ENCODE assay signal across 14 cellular contexts in genomic region chr1:158148458-158148857, GRCh38. TPM values are rescaled to one million over a fixed set of nuclear protein-coding genes. Genes with fewer than 3 reads are reported as not detected.
DNase-seq lines count a peak whose midpoint lies in the region; ATAC-seq lines count a peak whose summit lies in the region.
"Had no signal": no experiment of that assay in that cellular context is flagged by ENCODE, and none has a peak within 500 bp of the region (broad histone marks: within the 10 kb centered on the region; RNA-seq: fewer than 3 reads in every experiment).

No MANE protein-coding gene starts in this region.

- H3K27me3 Mint-ChIP-seq in activated CD4-positive, alpha-beta T cell treated with anti-CD3 and anti-CD28 coated beads, Interleukin-2, amount 10 ng/mL, durations not matched to agents 7 days and 5 days = no peaks in the 10 kb centered on the region
- H3K27me3 Mint-ChIP-seq in effector memory CD8-positive, alpha-beta T cell = peaks cover 0 to 2% of the 10 kb centered on the region in 2 donors
- no peaks in the 10 kb centered on the region for H3K27me3 Mint-ChIP-seq in stimulated activated memory B cell treated with anti-CD40 and anti-IgM and Interleukin-4, amounts not matched to agents 10 μg/mL and 1 μg/mL and 100 μg/mL, for 72 hours

- no peaks in the 10 kb centered on the region for H3K36me3 Mint-ChIP-seq in activated CD4-positive, alpha-beta T cell treated with anti-CD3 and anti-CD28 coated beads, Interleukin-2, amount 10 ng/mL, durations not matched to agents 7 days and 5 days (ENCODE audit: low read depth)
- H3K36me3 Mint-ChIP-seq in effector memory CD8-positive, alpha-beta T cell (ENCODE audit: insufficient read depth) = peaks cover 7% of the 10 kb centered on the region
- no peaks in the 10 kb centered on the region for H3K36me3 Mint-ChIP-seq in stimulated activated memory B cell treated with anti-CD40 and anti-IgM and Interleukin-4, amounts not matched to agents 10 μg/mL and 1 μg/mL and 100 μg/mL, for 72 hours

- H3K4me1 Mint-ChIP-seq in activated CD4-positive, alpha-beta T cell treated with anti-CD3 and anti-CD28 coated beads, Interleukin-2, amount 10 ng/mL, durations not matched to agents 7 days and 5 days = peaks cover 16% of the 10 kb centered on the region
- H3K4me1 Mint-ChIP-seq in effector memory CD8-positive, alpha-beta T cell (ENCODE audit: low read depth in 2 of 2) = peaks cover 17 to 26% of the 10 kb centered on the region in 2 donors
- H3K4me1 Mint-ChIP-seq in stimulated activated memory B cell treated with anti-CD40 and anti-IgM and Interleukin-4, amounts not matched to agents 10 μg/mL and 1 μg/mL and 100 μg/mL, for 72 hours = peaks cover 43% of the 10 kb centered on the region

- H3K9me3 Mint-ChIP-seq in activated CD4-positive, alpha-beta T cell treated with anti-CD3 and anti-CD28 coated beads, Interleukin-2, amount 10 ng/mL, durations not matched to agents 7 days and 5 days = no peaks in the 10 kb centered on the region
- no peaks in the 10 kb centered on the region for H3K9me3 Mint-ChIP-seq in effector memory CD8-positive, alpha-beta T cell
- peaks cover 7% of the 10 kb centered on the region for H3K9me3 Mint-ChIP-seq in stimulated activated memory B cell treated with anti-CD40 and anti-IgM and Interleukin-4, amounts not matched to agents 10 μg/mL and 1 μg/mL and 100 μg/mL, for 72 hours

- CTCF ChIA-PET in activated CD4-positive, alpha-beta T cell treated with anti-CD3 and anti-CD28 coated beads, Interleukin-2, amount 10 ng/mL, durations not matched to agents 7 days and 5 days (lab: Charles Lee) = no interaction called here

- no peak for ATAC-seq in effector memory CD8-positive, alpha-beta T cell (replicated peaks)
- ATAC-seq in stimulated activated memory B cell treated with anti-CD40 and anti-IgM and Interleukin-4, amounts not matched to agents 10 μg/mL and 1 μg/mL and 100 μg/mL, for 72 hours = no peak
- ATAC-seq in GM21390 (IDR thresholded peaks at IDR 0.05; ENCODE audit: unreplicated experiment) = no peak
- ATAC-seq in GM19395 (IDR thresholded peaks at IDR 0.05; ENCODE audit: unreplicated experiment) = no peak

- no peak overlapping the region for H3K27ac Mint-ChIP-seq in activated CD4-positive, alpha-beta T cell treated with anti-CD3 and anti-CD28 coated beads, Interleukin-2, amount 10 ng/mL, durations not matched to agents 7 days and 5 days
- peak overlapping the region; percentile 8 to 85 for H3K27ac Mint-ChIP-seq in effector memory CD8-positive, alpha-beta T cell
- H3K27ac Mint-ChIP-seq in stimulated activated memory B cell treated with anti-CD40 and anti-IgM and Interleukin-4, amounts not matched to agents 10 μg/mL and 1 μg/mL and 100 μg/mL, for 72 hours = peak overlapping the region; percentile 87

- no peak for DNase-seq in activated CD4-positive, alpha-beta T cell treated with anti-CD3 and anti-CD28 coated beads, Interleukin-2, amount 10 ng/mL, durations not matched to agents 7 days and 5 days
- DNase-seq in activated CD4-positive, alpha-beta T cell treated with anti-CD3 and anti-CD28 coated beads, Interleukin-2, amount 50 U/mL, for 4 hours = no peak
- DNase-seq in NOMO-1 treated with dmso at 0.1 percent for 144 hours (lab: John Stamatoyannopoulos, UW; ENCODE audit: unreplicated experiment) (peak; percentile 30), OCI-M2 (lab: John Stamatoyannopoulos, UW; ENCODE audit: unreplicated experiment) (no peak)
- DNase-seq in effector memory CD8-positive, alpha-beta T cell = no peak
- DNase-seq: effector CD4-positive, alpha-beta T cell; NCI-H2171 treated with DMSO at 0.1 percent for 48 hours; SK-N-SH; stimulated activated CD4-positive, alpha-beta T cell treated with anti-CD3 and anti-CD28 coated beads, Interleukin-2, amount 100 ng/mL, for 48 hours; trophoblast cell had no signal

- H3K4me3 Mint-ChIP-seq in activated CD4-positive, alpha-beta T cell treated with anti-CD3 and anti-CD28 coated beads, Interleukin-2, amount 10 ng/mL, durations not matched to agents 7 days and 5 days = peak overlapping the region; percentile 26
- peak overlapping the region; percentile 89 to 91 for H3K4me3 Mint-ChIP-seq in effector memory CD8-positive, alpha-beta T cell
- peak overlapping the region; percentile 87 for H3K4me3 Mint-ChIP-seq in stimulated activated memory B cell treated with anti-CD40 and anti-IgM and Interleukin-4, amounts not matched to agents 10 μg/mL and 1 μg/mL and 100 μg/mL, for 72 hours
- H3K4me3 Mint-ChIP-seq: neural crest cell had no signal

- POLR2A ChIA-PET in activated CD4-positive, alpha-beta T cell treated with anti-CD3 and anti-CD28 coated beads, Interleukin-2, amount 10 ng/mL, durations not matched to agents 7 days and 5 days (lab: Charles Lee) = no interaction called here

RNA-seq across cellular contexts. Expression of gene CD1D, which starts 32.2 kb away (rescaled TPM):
- not detected for total RNA-seq in activated CD4-positive, alpha-beta T cell treated with anti-CD3 and anti-CD28 coated beads, Interleukin-2, amount 10 ng/mL, durations not matched to agents 7 days and 5 days
- total RNA-seq: neural crest cell had no signal

Comparison
In these comparisons a context has a peak if more than half of its experiments do, and no peak if none do; other contexts are left out.
1. H3K4me3 Mint-ChIP-seq: peak in every context shown above with its lines; median percentile 90 in effector memory CD8-positive, alpha-beta T cell; 87 in stimulated activated memory B cell treated with anti-CD40 and anti-IgM and Interleukin-4, amounts not matched to agents 10 μg/mL and 1 μg/mL and 100 μg/mL, for 72 hours; 26 in activated CD4-positive, alpha-beta T cell treated with anti-CD3 and anti-CD28 coated beads, Interleukin-2, amount 10 ng/mL, durations not matched to agents 7 days and 5 days.